Comparison of ENCODE assay signal across 8 cellular contexts in the genomic region with DNA sequence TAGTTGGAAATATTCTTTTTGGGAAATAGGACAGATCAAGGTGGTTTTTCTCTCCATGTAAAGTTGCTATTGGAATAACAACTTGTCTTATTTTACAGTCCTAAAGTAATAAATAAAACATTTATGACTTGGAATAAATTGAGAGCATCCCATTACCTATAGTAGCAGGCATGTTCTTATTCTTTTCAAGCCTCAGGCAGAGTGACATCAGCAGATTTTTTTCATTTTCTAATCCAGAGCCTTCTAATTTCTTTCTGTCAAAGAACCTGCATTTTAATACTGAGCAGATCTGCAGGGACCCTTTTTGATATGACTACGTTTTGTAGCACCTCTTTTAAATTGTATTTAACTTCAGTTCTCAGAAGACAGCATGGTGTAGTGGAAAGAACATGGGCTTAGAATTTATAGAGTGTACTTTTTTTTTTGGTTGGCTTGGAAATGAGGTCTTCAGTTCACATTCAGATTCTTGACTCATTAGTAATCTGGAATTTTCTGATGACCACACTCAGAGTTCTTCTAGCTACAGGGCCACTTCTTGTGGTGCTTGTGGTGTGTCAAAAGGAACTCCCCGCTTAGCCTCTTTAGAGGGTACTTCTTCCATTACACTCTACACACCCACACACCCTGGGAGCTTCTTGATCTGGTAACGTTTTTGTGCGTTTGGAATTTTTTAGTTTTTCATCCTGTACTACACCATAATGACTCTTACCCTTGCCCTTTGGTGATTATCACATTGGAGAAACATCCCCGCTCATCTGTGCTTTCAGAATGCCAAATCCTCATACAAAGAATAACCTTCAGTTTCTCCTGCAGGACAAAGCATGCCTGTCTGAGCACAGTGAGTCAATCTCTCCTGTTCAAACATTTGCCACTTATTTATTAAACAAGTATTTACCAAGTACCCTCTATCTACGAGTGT. TPM values are rescaled to one million over a fixed set of nuclear protein-coding genes. Genes with fewer than 3 reads are reported as not detected.
A peak's percentile ranks its signal among the peaks of the same experiment; 100 is the strongest.
DNase-seq lines count a peak whose midpoint lies in the region; ATAC-seq and TF ChIP-seq lines count a peak whose summit lies in the region.

No MANE protein-coding gene starts in this region.

- H3K9me3 ChIP-seq in ovary (no peaks in the 10 kb centered on the region), adrenal gland (replicated peaks in 1 of 3) (no peaks in the 10 kb centered on the region)

- DNase-seq in GM10248 (ENCODE audit: extremely low spot score) (peak; percentile 30), M059J (ENCODE audit: low read depth) (peak; percentile 96), epithelial cell of prostate (ENCODE audit: low read depth, low spot score) (no peak), ovary (no peak), HT-29 (ENCODE audit: low spot score) (no peak), adrenal gland (no peak)
- peak; percentile 68 for DNase-seq in stimulated activated CD8-positive, alpha-beta memory T cell treated with anti-CD3 and anti-CD28 coated beads, Interleukin-4, amount 100 ng/mL, for 48 hours

- ATAC-seq in GM21717 (IDR thresholded peaks at IDR 0.05; ENCODE audit: unreplicated experiment) = peak; percentile 88

- H3K4me3 ChIP-seq in ovary (no peak overlapping the region), adrenal gland (no peak overlapping the region)

- TF ChIP-seq CTCF in GM10248 (IDR thresholded peaks at IDR 0.05; ENCODE audit: control extremely low read depth, extremely low read depth, low read depth, missing control alignments) = no peak
- TF ChIP-seq CTCF in ovary (IDR thresholded peaks at IDR 0.05) = no peak
- TF ChIP-seq CTCF in adrenal gland (IDR thresholded peaks at IDR 0.05) = no peak

- no peak for TF ChIP-seq EP300 in ovary (IDR thresholded peaks at IDR 0.05)

- WGBS in ovary, 3 donors = 47 to 48% (median 47%) methylated on average over 6 of the region's 6 CpGs
- WGBS in adrenal gland, 4 donors = 72 to 79% (median 76%) methylated on average over 6 of the region's 6 CpGs

- H3K36me3 ChIP-seq in ovary = no peaks in the 10 kb centered on the region
- no peaks in the 10 kb centered on the region for H3K36me3 ChIP-seq in adrenal gland (replicated peaks in 1 of 2)

- H3K4me1 ChIP-seq in ovary (ENCODE audit: insufficient read depth) (peaks cover 1% of the 10 kb centered on the region), adrenal gland (replicated peaks in 1 of 2) (no peaks in the 10 kb centered on the region)

- H3K27ac ChIP-seq in epithelial cell of prostate (peak overlapping the region; percentile 77), ovary (no peak overlapping the region), adrenal gland (no peak overlapping the region)

- TF ChIP-seq POLR2A in ovary (IDR thresholded peaks at IDR 0.05) = no peak
- no peak for TF ChIP-seq POLR2A in adrenal gland (IDR thresholded peaks at IDR 0.05)

- no peaks in the 10 kb centered on the region for H3K27me3 ChIP-seq in ovary
- no peaks in the 10 kb centered on the region for H3K27me3 ChIP-seq in adrenal gland

- POLR2A ChIA-PET in GM10248 (lab: Yijun Ruan, JAX) = interaction anchor here (0.6 kb wide), 1 partner anchor 61 kb away, joined by 3 read pairs; no protein-coding TSS in a partner anchor

- intact Hi-C loops in ovary (cut with DNase I) = no loop called here
- intact Hi-C loops in adrenal gland (cut with DNase I) = no loop called here

- CTCF ChIA-PET in GM10248 (lab: Yijun Ruan, JAX) = interaction anchor here (1.0 to 3.5 kb wide), 6 partner anchors 9 to 47 kb away, joined by 3 to 11 read pairs (median 4); no protein-coding TSS in a partner anchor

RNA-seq across cellular contexts. Expression of a gene that starts 34.6 kb away (rescaled TPM):
- 42.2 and 44.7 TPM in 2 replicates for total RNA-seq in M059J (2014; rRNA removed; shearing (Covaris generic))
- total RNA-seq in ovary (10 to 100 TPM; 14.1 to 32.1 (median 21.8) TPM), adrenal gland (10 to 100 TPM; 23.9 to 89.9 (median 28.3) TPM)
- polyA plus RNA-seq in ovary (10 to 100 TPM; 11.3 to 26.6 TPM), adrenal gland (10 to 100 TPM; 11.1 to 39.6 (median 17.4) TPM)
- total RNA-seq in HT-29 (2014; rRNA removed; shearing (Covaris generic)) = 22.1 and 26.4 TPM in 2 replicates

Comparison
In these comparisons a context has a peak if more than half of its experiments do, and no peak if none do; other contexts are left out.
1. DNase-seq: peak in GM10248 (single experiment), M059J (single experiment) and stimulated activated CD8-positive, alpha-beta memory T cell treated with anti-CD3 and anti-CD28 coated beads, Interleukin-4, amount 100 ng/mL, for 48 hours (single experiment); none in epithelial cell of prostate (single experiment), ovary (0 of 5), HT-29 (single experiment) and adrenal gland (0 of 7).